22 cellular contexts compared by ENCODE assay signal in genomic region chr11:1988174-1988573, GRCh38. TPM values are rescaled to one million over a fixed set of nuclear protein-coding genes. Genes with fewer than 3 reads are reported as not detected.
"Had no signal": no experiment of that assay in that cellular context is flagged by ENCODE, and none has a peak within 500 bp of the region (broad histone marks: within the 10 kb centered on the region; RNA-seq: fewer than 3 reads in every experiment).

No MANE protein-coding gene starts in this region.

- H3K27me3 ChIP-seq: SJSA1 had no signal

- H3K9ac ChIP-seq: KMS-11 had no signal

- H3K9me3 ChIP-seq: SJSA1 had no signal

- DNase-seq: Kasumi-1, MM.1S, NCI-H1092 treated with DMSO at 0.1 percent for 48 hours, NCI-H1436, NCI-H187, NCI-H2029, NCI-H2081 treated with DMSO at 0.1 percent for 48 hours, NCI-H2171, NCI-H226, NCI-H446, NCI-H510A, NCI-H524 treated with DMSO at 0.1 percent for 48 hours, NCI-H69, NCI-H774, RPMI8226, SIG-M5 had no signal

- H3K27ac ChIP-seq: HL-60, KMS-11, SJSA1, SK-N-MC had no signal

- H3K4me1 ChIP-seq: SJSA1 had no signal

- FAIRE-seq: HTR-8/SVneo, RCC 7860 had no signal

- H3K4me3 ChIP-seq: SJSA1, SK-N-MC had no signal

- H3K4me2 ChIP-seq: KMS-11 had no signal

- H3K36me3 ChIP-seq: SJSA1 had no signal

RNA-seq across cellular contexts. Expression of gene H19, which starts 9.5 kb away (rescaled TPM):
- total RNA-seq: SJSA1 had no signal
